Comparison of ENCODE assay signal across 1 cellular context in the genomic region with DNA sequence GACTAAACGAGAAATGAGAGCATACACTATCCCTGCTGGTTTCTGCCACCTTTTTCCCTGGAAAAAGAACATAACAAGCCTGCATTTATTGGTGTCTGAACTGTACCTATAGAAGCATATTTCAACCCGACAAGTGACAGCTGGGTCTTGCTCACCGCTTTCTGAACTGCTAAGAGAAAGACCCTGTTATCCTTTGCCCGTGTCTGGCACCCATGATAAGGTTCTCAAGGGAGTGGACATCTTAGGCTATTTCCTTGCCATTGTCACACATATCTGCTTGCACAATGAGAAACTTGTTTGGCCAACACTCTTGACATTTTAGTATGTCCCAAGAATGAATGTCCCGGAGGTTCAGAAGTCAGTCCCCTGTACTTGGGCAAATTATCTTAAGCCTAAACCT.
TF ChIP-seq lines count a peak whose summit lies in the region.

No MANE protein-coding gene starts in this region.

TF ChIP-seq in K562, 482 proteins besides CTCF, POLR2A, EP300 and RAD21:
- TF ChIP-seq RNF2 (IDR thresholded peaks at IDR 0.05) (no peak), TAL1 (IDR thresholded peaks at IDR 0.05) (peak; percentile 35; the same call in 1 of the 2 replicates), CBFA2T3 (IDR thresholded peaks at IDR 0.05) (peak; percentile 66), CBFA2T2 (conservative IDR thresholded peaks at IDR 0.05) (peak; percentile 52), TEAD4 (IDR thresholded peaks at IDR 0.05; ENCODE audit: low read length) (peak; percentile 31; the same call in 1 of the 2 replicates), TEAD4 (CRISPR knock-in tag; IDR thresholded peaks at IDR 0.05; ENCODE audit: borderline replicate concordance) (no peak), PKNOX1 (IDR thresholded peaks at IDR 0.05) (peak; percentile 16; the same call in 1 of the 2 replicates), MEIS2 (IDR thresholded peaks at IDR 0.05; ENCODE audit: partially characterized antibody) (peak; percentile 15), ZNF134 (CRISPR knock-in tag; conservative IDR thresholded peaks at IDR 0.05) (no peak)
- TF ChIP-seq, protein P1, sequence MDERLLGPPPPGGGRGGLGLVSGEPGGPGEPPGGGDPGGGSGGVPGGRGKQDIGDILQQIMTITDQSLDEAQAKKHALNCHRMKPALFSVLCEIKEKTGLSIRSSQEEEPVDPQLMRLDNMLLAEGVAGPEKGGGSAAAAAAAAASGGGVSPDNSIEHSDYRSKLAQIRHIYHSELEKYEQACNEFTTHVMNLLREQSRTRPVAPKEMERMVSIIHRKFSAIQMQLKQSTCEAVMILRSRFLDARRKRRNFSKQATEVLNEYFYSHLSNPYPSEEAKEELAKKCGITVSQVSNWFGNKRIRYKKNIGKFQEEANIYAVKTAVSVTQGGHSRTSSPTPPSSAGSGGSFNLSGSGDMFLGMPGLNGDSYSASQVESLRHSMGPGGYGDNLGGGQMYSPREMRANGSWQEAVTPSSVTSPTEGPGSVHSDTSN (CRISPR knock-in tag; IDR thresholded peaks at IDR 0.05; ENCODE audit: low read depth), result no peak
- TF ChIP-seq, protein P1 (tag; conservative IDR thresholded peaks at IDR 0.05; ENCODE audit: low read depth), result 0 out of 2 replicates have a peak, but pooled peaks have one; percentile 22
